14 cellular contexts compared by ENCODE assay signal in the genomic region with DNA sequence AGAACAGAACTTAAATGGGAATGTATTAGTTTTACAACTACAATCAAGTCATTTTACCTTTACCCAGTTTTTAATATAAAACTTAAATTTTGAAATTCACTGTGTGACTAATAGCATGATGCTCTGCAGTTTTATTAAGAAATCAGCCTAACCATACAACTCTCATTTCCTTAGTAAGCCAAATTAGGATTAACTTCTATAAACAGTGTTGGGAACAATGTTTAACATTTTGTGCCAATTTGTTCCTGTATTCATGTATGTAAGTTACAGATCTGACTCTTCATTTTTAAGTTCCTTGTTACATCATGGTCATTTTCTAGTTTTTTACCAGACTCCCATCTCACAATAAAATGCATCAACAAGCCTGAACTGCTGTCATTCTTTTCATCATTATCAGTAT.
DNase-seq lines count a peak whose midpoint lies in the region; ATAC-seq and TF ChIP-seq lines count a peak whose summit lies in the region.
"Had no signal": no experiment of that assay in that cellular context is flagged by ENCODE, and none has a peak within 500 bp of the region (broad histone marks: within the 10 kb centered on the region; RNA-seq: fewer than 3 reads in every experiment).

No MANE protein-coding gene starts in this region.

- TF ChIP-seq RAD21 in IMR-90 (IDR thresholded peaks at IDR 0.05; ENCODE audit: low read length): no peak

- no peak overlapping the region for H2AK9ac ChIP-seq in IMR-90 (replicated peaks; ENCODE audit: low read depth, low read length, poor library complexity)

- H2AK5ac ChIP-seq in IMR-90 (ENCODE audit: low read depth, low read length): no peak overlapping the region

- H3K27ac ChIP-seq in IMR-90 (ENCODE audit: insufficient read depth, low read length) (no peak overlapping the region), testis (no peak overlapping the region)
- H3K27ac ChIP-seq: A549, BLaER1, KMS-11 had no signal

- TF ChIP-seq CTCF in IMR-90 (conservative IDR thresholded peaks at IDR 0.05; ENCODE audit: low read depth, low read length) (no peak), testis (IDR thresholded peaks at IDR 0.05) (no peak)

- intact Hi-C loops in IMR-90 (cut with micrococcal nuclease): loop anchor here (5.0 kb wide), 1 partner anchor 278 kb away; no protein-coding TSS in a partner anchor
- intact Hi-C loops in testis (cut with DNase I; ENCODE audit: low total_unique reads): no loop called here

- H2BK5ac ChIP-seq in IMR-90 (ENCODE audit: low read depth, low read length, poor library complexity, severe bottlenecking): no peak overlapping the region

- no peak overlapping the region for H3K14ac ChIP-seq in IMR-90 (replicated peaks; ENCODE audit: low read depth, low read length)

- H3K56ac ChIP-seq in IMR-90 (ENCODE audit: extremely low read depth, insufficient read depth, low read length): no peak overlapping the region

- H3K4me1 ChIP-seq in IMR-90 (ENCODE audit: control insufficient read depth, insufficient read depth, low read length): no peaks in the 10 kb centered on the region; the same call in 1 of the 2 replicates
- H3K4me1 ChIP-seq in testis: no peaks in the 10 kb centered on the region
- H3K4me1 ChIP-seq: A549, BLaER1 had no signal

- in situ Hi-C loops in IMR-90 (cut with MboI; ENCODE audit: low sequenced_read_pairs): no loop called here

- ATAC-seq in IMR-90 (ENCODE audit: low read depth) (no peak; the same call in 1 of the 2 replicates), GM21515 (IDR thresholded peaks at IDR 0.05; ENCODE audit: unreplicated experiment) (no peak), GM21619 (IDR thresholded peaks at IDR 0.05; ENCODE audit: unreplicated experiment) (no peak)
- ATAC-seq: A549, HCT116 had no signal

- H4K91ac ChIP-seq in IMR-90 (ENCODE audit: insufficient read depth, low read depth, low read length): no peak overlapping the region

- TF ChIP-seq POLR2A in IMR-90 (IDR thresholded peaks at IDR 0.05; ENCODE audit: low read depth, low read length) (no peak), testis (IDR thresholded peaks at IDR 0.05) (no peak)

- peak; percentile 50 for DNase-seq in CD1c-positive myeloid dendritic cell (ENCODE audit: extremely low spot score)
- DNase-seq in IMR-90: peak; percentile 40
- peak; percentile 67 for DNase-seq in fibroblast of peridontal ligament (ENCODE audit: extremely low read depth)
- no peak for DNase-seq in COR-L47 (lab: John Stamatoyannopoulos, UW)
- no peak for DNase-seq in testis
- DNase-seq: AML-193; CD4-positive, alpha-beta T cell; DMS79 had no signal

- H4K8ac ChIP-seq in IMR-90 (ENCODE audit: low read depth in 2 of 2, low read length in 2 of 2): no peak overlapping the region

- no peak overlapping the region for H2BK120ac ChIP-seq in IMR-90 (ENCODE audit: low read depth, low read length)

- peaks cover 6 to 23% of the 10 kb centered on the region in 2 experiments; a peak in 3 of 4 replicates for H3K79me1 ChIP-seq in IMR-90 (ENCODE audit: low read depth in 1 of 2, low read length in 2 of 2)

- no peak overlapping the region for H3K4ac ChIP-seq in IMR-90 (ENCODE audit: low read depth, low read length)

- no peak overlapping the region for H3K23ac ChIP-seq in IMR-90 (ENCODE audit: low read depth, low read length)

- dilution Hi-C loops in IMR-90 (cut with HindIII; ENCODE audit: low sequenced_read_pairs, unreplicated experiment): no loop called here

- H3K4me3 ChIP-seq in IMR-90 (ENCODE audit: insufficient read depth, low read depth, low read length): no peak overlapping the region
- H3K4me3 ChIP-seq in testis: no peak overlapping the region
- H3K4me3 ChIP-seq: A549, BLaER1 had no signal

- no TSS peak for BruUV-seq in IMR-90 (replicated peaks; lab: Mats Ljungman, UMichigan)

- no peak overlapping the region for H2AFZ ChIP-seq in IMR-90 (replicated peaks; ENCODE audit: low read length, poor library complexity)

- H3K9me3 ChIP-seq in IMR-90 (ENCODE audit: control insufficient read depth, insufficient read depth, low read length) (no peaks in the 10 kb centered on the region), testis (no peaks in the 10 kb centered on the region)
- H3K9me3 ChIP-seq: A549, BLaER1 had no signal

- no peak overlapping the region for H3K9ac ChIP-seq in IMR-90 (ENCODE audit: low read depth, low read length)
- H3K9ac ChIP-seq: BLaER1, KMS-11 had no signal

- H3K18ac ChIP-seq in IMR-90 (ENCODE audit: low read depth, low read length): no peak overlapping the region

- H3K36me3 ChIP-seq in IMR-90 (ENCODE audit: control insufficient read depth, insufficient read depth, low read length): peaks cover 20% of the 10 kb centered on the region
- no peaks in the 10 kb centered on the region for H3K36me3 ChIP-seq in testis (ENCODE audit: low read depth, missing control alignments)
- H3K36me3 ChIP-seq: BLaER1 had no signal

- H4K20me1 ChIP-seq in IMR-90 (ENCODE audit: insufficient read depth, low read length): peaks cover 5% of the 10 kb centered on the region; the same call in 1 of the 2 replicates
- H4K20me1 ChIP-seq: BLaER1 had no signal

- no peak overlapping the region for H4K5ac ChIP-seq in IMR-90 (ENCODE audit: low read depth, low read length)

- H3K27me3 ChIP-seq in IMR-90 (ENCODE audit: control insufficient read depth, insufficient read depth, low read length) (no peaks in the 10 kb centered on the region), testis (no peaks in the 10 kb centered on the region)
- H3K27me3 ChIP-seq: BLaER1 had no signal

- H2BK20ac ChIP-seq in IMR-90 (ENCODE audit: low read depth, low read length): no peak overlapping the region

- CTCF ChIA-PET in IMR-90 (lab: Yijun Ruan, JAX): no interaction called here

- no peak overlapping the region for H2BK15ac ChIP-seq in IMR-90 (ENCODE audit: low read depth, low read length)

- no peak overlapping the region for H3K4me2 ChIP-seq in IMR-90 (ENCODE audit: low read depth, low read length)
- H3K4me2 ChIP-seq: A549, BLaER1, KMS-11 had no signal

- POLR2A ChIA-PET in IMR-90 (lab: Charles Lee; ENCODE audit: unreplicated experiment): no interaction called here

- H3K9me1 ChIP-seq in IMR-90 (ENCODE audit: insufficient read depth, low read length): peaks cover 8% of the 10 kb centered on the region; the same call in 1 of the 2 replicates

TF ChIP-seq in IMR-90, 13 proteins besides CTCF, POLR2A, EP300 and RAD21:
- TF ChIP-seq RFX5 (IDR thresholded peaks at IDR 0.05; ENCODE audit: low read depth, low read length) (no peak), CEBPB (IDR thresholded peaks at IDR 0.05; ENCODE audit: low read depth, low read length) (no peak), MAFK (IDR thresholded peaks at IDR 0.05; ENCODE audit: low read depth, low read length) (no peak), RCOR1 (IDR thresholded peaks at IDR 0.05; ENCODE audit: insufficient replicate concordance, low read length) (no peak), NFE2L2 (IDR thresholded peaks at IDR 0.05; ENCODE audit: low read depth, low read length) (no peak), CHD1 (IDR thresholded peaks at IDR 0.05; ENCODE audit: low read depth, low read length) (no peak), MAZ (IDR thresholded peaks at IDR 0.05; ENCODE audit: borderline replicate concordance, low read depth, low read length) (no peak), ELK1 (IDR thresholded peaks at IDR 0.05; ENCODE audit: borderline replicate concordance, low read depth, low read length) (no peak), USF2 (IDR thresholded peaks at IDR 0.05; ENCODE audit: low read depth, low read length) (no peak)

Comparison
In these comparisons a context has a peak if more than half of its experiments do, and no peak if none do; other contexts are left out.
1. DNase-seq: peak in CD1c-positive myeloid dendritic cell (single experiment), IMR-90 (single experiment) and fibroblast of peridontal ligament (single experiment); none in COR-L47 (single experiment) and testis (single experiment).